In genomic region chr12:114919479-114919878, GRCh38 we compare ENCODE assay signal across 18 cellular contexts.
"Had no signal": no experiment of that assay in that cellular context is flagged by ENCODE, and none has a peak within 500 bp of the region (broad histone marks: within the 10 kb centered on the region; RNA-seq: fewer than 3 reads in every experiment).

No MANE protein-coding gene starts in this region.

- H3K4me3 ChIP-seq: lung, skin epidermis, tibial artery had no signal

- H3K4me1 ChIP-seq: parathyroid adenoma, tibial artery had no signal

- H3K79me2 ChIP-seq: parathyroid adenoma had no signal

- H3K36me3 ChIP-seq: brain microvascular endothelial cell, tibial artery had no signal

- H2AFZ ChIP-seq: parathyroid adenoma had no signal

- DNase-seq: activated CD4-positive, alpha-beta T cell treated with anti-CD3 and anti-CD28 coated beads, Interleukin-2, amount 10 ng/mL, durations not matched to agents 24 days and 14 days; activated CD4-positive, CD25-positive, alpha-beta regulatory T cell; activated CD8-positive, alpha-beta memory T cell treated with anti-CD3 and anti-CD28 coated beads, Interleukin-2, amount 50 U/mL, for 4 hours; activated CD8-positive, alpha-beta T cell treated with anti-CD3 and anti-CD28 coated beads, Interleukin-2, amount 10 ng/mL, durations not matched to agents 7 days and 5 days; activated naive CD4-positive, alpha-beta T cell; activated naive CD8-positive, alpha-beta T cell treated with anti-CD3 and anti-CD28 coated beads, Interleukin-2, amount 10 ng/mL, durations not matched to agents 7 days and 5 days; effector memory CD4-positive, alpha-beta T cell; foreskin melanocyte; head of caudate nucleus; naive B cell; stimulated activated CD4-positive, alpha-beta T cell treated with anti-CD3 and anti-CD28 coated beads, Interleukin-15, amount 100 ng/mL, for 24 hours; stimulated activated CD4-positive, alpha-beta T cell treated with anti-CD3 and anti-CD28 coated beads, Interleukin-4, amount 100 ng/mL, for 1 hour; stimulated activated naive B cell treated with anti-CD40 and anti-IgM and Interleukin-4, amounts not matched to agents 10 μg/mL and 1 μg/mL and 100 μg/mL, for 72 hours; tibial artery had no signal

- H3K27ac ChIP-seq: brain microvascular endothelial cell, parathyroid adenoma, skin epidermis, tibial artery had no signal

- H3K9ac ChIP-seq: parathyroid adenoma had no signal

- H3K27me3 ChIP-seq: brain microvascular endothelial cell, tibial artery had no signal
